18 cellular contexts compared by ENCODE assay signal in the genomic region with DNA sequence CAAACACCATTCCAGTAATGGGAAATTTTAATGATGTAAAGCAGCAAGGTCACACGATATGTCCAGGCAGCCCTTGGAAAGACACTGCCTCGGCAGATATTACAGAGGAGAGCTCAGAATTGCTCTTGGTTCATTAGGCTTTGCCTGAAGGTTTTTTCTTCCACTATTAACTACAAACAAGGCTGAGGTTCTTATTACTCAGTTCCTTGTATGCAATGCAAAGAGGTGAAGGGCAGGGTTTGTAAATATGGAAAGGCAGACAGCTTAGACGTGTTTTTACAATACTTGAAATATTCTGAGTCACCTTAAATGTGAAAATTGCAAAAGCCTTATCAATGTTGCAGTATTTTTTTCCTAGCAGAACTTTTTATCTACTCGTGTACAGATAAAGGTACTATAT.
DNase-seq lines count a peak whose midpoint lies in the region; TF ChIP-seq lines count a peak whose summit lies in the region.
"Had no signal": no experiment of that assay in that cellular context is flagged by ENCODE, and none has a peak within 500 bp of the region (broad histone marks: within the 10 kb centered on the region; RNA-seq: fewer than 3 reads in every experiment).

No MANE protein-coding gene starts in this region.

- peak overlapping the region in 3 of 5 experiments; percentile 30 to 43 (median 33) for H3K4me3 Mint-ChIP-seq in brain
- no peak overlapping the region for H3K4me3 Mint-ChIP-seq in activated CD4-positive, alpha-beta T cell treated with anti-CD3 and anti-CD28 coated beads, Interleukin-2, amount 10 ng/mL, durations not matched to agents 24 days and 14 days

- H3K79me2 ChIP-seq in hepatocyte, result no peaks in the 10 kb centered on the region
- no peaks in the 10 kb centered on the region for H3K79me2 ChIP-seq in neural cell (replicated peaks; ENCODE audit: insufficient read depth, low read length)

- H3K9me2 ChIP-seq in hepatocyte (replicated peaks; ENCODE audit: insufficient read depth) (no peaks in the 10 kb centered on the region), neural cell (ENCODE audit: insufficient read depth, low read length) (no peaks in the 10 kb centered on the region)

- no peaks in the 10 kb centered on the region for H3K4me1 Mint-ChIP-seq in brain
- H3K4me1 Mint-ChIP-seq in activated CD4-positive, alpha-beta T cell treated with anti-CD3 and anti-CD28 coated beads, Interleukin-2, amount 10 ng/mL, durations not matched to agents 24 days and 14 days, result no peaks in the 10 kb centered on the region

- H3K36me3 ChIP-seq in BLaER1 treated with 17β-estradiol and CSF1 and Interleukin-3, amounts not matched to agents 10 nM and 100 nM, result 0 out of 22 replicates have a peak, but pooled peaks cover 0 to 8% (median 0%) of the 10 kb centered on the region in 11 experiments
- H3K36me3 ChIP-seq in hepatocyte (replicated peaks; ENCODE audit: insufficient read depth, low read depth) (no peaks in the 10 kb centered on the region), neural cell (ENCODE audit: insufficient read depth, low read length) (no peaks in the 10 kb centered on the region)
- H3K36me3 ChIP-seq: SJCRH30 had no signal

- intact Hi-C loops in activated CD4-positive, alpha-beta T cell treated with anti-CD3 and anti-CD28 coated beads, Interleukin-2, amount 10 ng/mL, durations not matched to agents 24 days and 14 days (cut with micrococcal nuclease), result no loop called here

- peak overlapping the region in 8 of 11 experiments; percentile 31 to 58 (median 50); a peak in 11 of 22 replicates for H3K4me2 ChIP-seq in BLaER1 treated with 17β-estradiol and CSF1 and Interleukin-3, amounts not matched to agents 10 nM and 100 nM
- H3K4me2 ChIP-seq in hepatocyte, result peak overlapping the region; percentile 33
- peak overlapping the region; percentile 9 for H3K4me2 ChIP-seq in neural cell (ENCODE audit: low read length)
- H3K4me2 ChIP-seq: KMS-11 had no signal

- peaks cover 0 to 2% (median under 1%) of the 10 kb centered on the region in 5 experiments for H3K9me3 Mint-ChIP-seq in brain
- no peaks in the 10 kb centered on the region for H3K9me3 Mint-ChIP-seq in activated CD4-positive, alpha-beta T cell treated with anti-CD3 and anti-CD28 coated beads, Interleukin-2, amount 10 ng/mL, durations not matched to agents 24 days and 14 days

- H3K4me3 ChIP-seq in BLaER1 treated with 17β-estradiol and CSF1 and Interleukin-3, amounts not matched to agents 10 nM and 100 nM, result no peak overlapping the region
- H3K4me3 ChIP-seq in hepatocyte (no peak overlapping the region), neural cell (ENCODE audit: low read length) (peak overlapping the region; percentile 32)
- H3K4me3 ChIP-seq: SJCRH30 had no signal

- DNase-seq in hepatocyte (ENCODE audit: low spot score) (peak; percentile 4), NCI-H2171 (lab: John Stamatoyannopoulos, UW) (no peak), HT-29 (ENCODE audit: low spot score) (no peak)
- DNase-seq in activated CD8-positive, alpha-beta memory T cell treated with anti-CD3 and anti-CD28 coated beads, Interleukin-2, amount 50 U/mL, for 48 hours, result no peak
- no peak for DNase-seq in activated CD4-positive, alpha-beta T cell treated with anti-CD3 and anti-CD28 coated beads, Interleukin-2, amount 10 ng/mL, durations not matched to agents 24 days and 14 days
- DNase-seq: C1 segment of cervical spinal cord, COR-L47, GF-D8, NCI-H1092 treated with DMSO at 0.1 percent for 48 hours, NCI-H1694, NCI-H446, NCI-H748 treated with DMSO at 0.1 percent for 48 hours, RPMI8226, SJCRH30 had no signal

- H3K9ac ChIP-seq in BLaER1 treated with 17β-estradiol and CSF1 and Interleukin-3, amounts not matched to agents 10 nM and 100 nM, result no peak overlapping the region
- H3K9ac ChIP-seq in neural cell (ENCODE audit: low read length), result peak overlapping the region; percentile 38
- H3K9ac ChIP-seq: KMS-11 had no signal

- peaks cover 8% of the 10 kb centered on the region for H3F3A ChIP-seq in neural cell (ENCODE audit: insufficient read depth, low read length, poor library complexity, severe bottlenecking)

- H2AFZ ChIP-seq in hepatocyte (peak overlapping the region; percentile 27), neural cell (ENCODE audit: low read depth, low read length) (no peak overlapping the region)

- TF ChIP-seq RAD21 in neural cell (conservative IDR thresholded peaks at IDR 0.05), result no peak

- H3K9me3 ChIP-seq in BLaER1 treated with 17β-estradiol and CSF1 and Interleukin-3, amounts not matched to agents 10 nM and 100 nM (replicated peaks in 1 of 11), result peaks cover 0 to 10% (median 3%) of the 10 kb centered on the region in 11 experiments; a peak in 8 of 22 replicates
- H3K9me3 ChIP-seq in hepatocyte (ENCODE audit: low read depth) (no peaks in the 10 kb centered on the region), neural cell (ENCODE audit: low read length) (no peaks in the 10 kb centered on the region)
- H3K9me3 ChIP-seq: SJCRH30 had no signal

- H3K27ac Mint-ChIP-seq in brain, result peak overlapping the region in 2 of 5 experiments; percentile 10 to 68
- H3K27ac Mint-ChIP-seq in activated CD4-positive, alpha-beta T cell treated with anti-CD3 and anti-CD28 coated beads, Interleukin-2, amount 10 ng/mL, durations not matched to agents 24 days and 14 days, result no peak overlapping the region

- H3K27me3 Mint-ChIP-seq in brain, result no peaks in the 10 kb centered on the region
- no peaks in the 10 kb centered on the region for H3K27me3 Mint-ChIP-seq in activated CD4-positive, alpha-beta T cell treated with anti-CD3 and anti-CD28 coated beads, Interleukin-2, amount 10 ng/mL, durations not matched to agents 24 days and 14 days

- no peak for TF ChIP-seq EP300 in neural cell (conservative IDR thresholded peaks at IDR 0.05; ENCODE audit: poor library complexity, severe bottlenecking)

- H3K27ac ChIP-seq in BLaER1 treated with 17β-estradiol and CSF1 and Interleukin-3, amounts not matched to agents 10 nM and 100 nM, result no peak overlapping the region
- H3K27ac ChIP-seq in hepatocyte (peak overlapping the region; percentile 76), neural cell (ENCODE audit: low read length) (peak overlapping the region; percentile 62)
- H3K27ac ChIP-seq: KMS-11, SJCRH30 had no signal

- no peaks in the 10 kb centered on the region for H3K27me3 ChIP-seq in BLaER1 treated with 17β-estradiol and CSF1 and Interleukin-3, amounts not matched to agents 10 nM and 100 nM
- no peaks in the 10 kb centered on the region for H3K27me3 ChIP-seq in hepatocyte
- H3K27me3 ChIP-seq in neural cell (ENCODE audit: insufficient read depth, low read depth, low read length), result no peaks in the 10 kb centered on the region
- H3K27me3 ChIP-seq: SJCRH30 had no signal

- 29% methylated on average over 4 of the region's 4 CpGs for WGBS in hepatocyte (ENCODE audit: low lambda C conversion rate, missing lambda C conversion rate)

- peaks cover 6 to 18% (median 15%) of the 10 kb centered on the region in 10 experiments; a peak in 17 of 20 replicates for H3K4me1 ChIP-seq in BLaER1 treated with 17β-estradiol and CSF1 and Interleukin-3, amounts not matched to agents 10 nM and 100 nM
- peaks cover 25% of the 10 kb centered on the region for H3K4me1 ChIP-seq in hepatocyte (ENCODE audit: insufficient read depth)
- H3K4me1 ChIP-seq: SJCRH30 had no signal

- peaks cover 1% of the 10 kb centered on the region for H3K36me3 Mint-ChIP-seq in brain
- H3K36me3 Mint-ChIP-seq in activated CD4-positive, alpha-beta T cell treated with anti-CD3 and anti-CD28 coated beads, Interleukin-2, amount 10 ng/mL, durations not matched to agents 24 days and 14 days (ENCODE audit: low read depth), result no peaks in the 10 kb centered on the region

- H4K20me1 ChIP-seq in BLaER1 treated with 17β-estradiol and CSF1 and Interleukin-3, amounts not matched to agents 10 nM and 100 nM, result no peaks in the 10 kb centered on the region
- H4K20me1 ChIP-seq in hepatocyte (ENCODE audit: insufficient read depth, poor library complexity, severe bottlenecking) (no peaks in the 10 kb centered on the region), neural cell (ENCODE audit: insufficient read depth) (no peaks in the 10 kb centered on the region)

- TF ChIP-seq CTCF in brain (conservative IDR thresholded peaks at IDR 0.05), result no peak
- TF ChIP-seq CTCF in hepatocyte (IDR thresholded peaks at IDR 0.05; ENCODE audit: poor library complexity), result no peak
- no peak for TF ChIP-seq CTCF in neural cell (IDR thresholded peaks at IDR 0.05; ENCODE audit: poor library complexity, severe bottlenecking)

TF ChIP-seq in neural cell, 6 proteins besides CTCF, POLR2A, EP300 and RAD21:
- no peak for TF ChIP-seq POLR2AphosphoS5 (IDR thresholded peaks at IDR 0.05)
- no peak for TF ChIP-seq SMC3 (conservative IDR thresholded peaks at IDR 0.05; ENCODE audit: poor library complexity)
- no peak for TF ChIP-seq REST (IDR thresholded peaks at IDR 0.05; ENCODE audit: borderline replicate concordance)
- no peak for TF ChIP-seq TAF1 (IDR thresholded peaks at IDR 0.05; ENCODE audit: low read depth)
- no peak for TF ChIP-seq EZH2 (IDR thresholded peaks at IDR 0.05; ENCODE audit: borderline replicate concordance, insufficient read depth, low read length, poor library complexity, severe bottlenecking)
- no peak for TF ChIP-seq MXI1 (conservative IDR thresholded peaks at IDR 0.05; ENCODE audit: poor library complexity, severe bottlenecking)

Comparison
In these comparisons a context has a peak if more than half of its experiments do, and no peak if none do; other contexts are left out.
1. H3K27ac ChIP-seq: peak in hepatocyte (single experiment) and neural cell (single experiment); none in BLaER1 treated with 17β-estradiol and CSF1 and Interleukin-3, amounts not matched to agents 10 nM and 100 nM (0 of 11).
2. Peak in every context shown above with its lines, with median percentiles within 50 percentile points of each other: H3K4me2 ChIP-seq.